Comparison of ENCODE assay signal across 19 cellular contexts in the genomic region with DNA sequence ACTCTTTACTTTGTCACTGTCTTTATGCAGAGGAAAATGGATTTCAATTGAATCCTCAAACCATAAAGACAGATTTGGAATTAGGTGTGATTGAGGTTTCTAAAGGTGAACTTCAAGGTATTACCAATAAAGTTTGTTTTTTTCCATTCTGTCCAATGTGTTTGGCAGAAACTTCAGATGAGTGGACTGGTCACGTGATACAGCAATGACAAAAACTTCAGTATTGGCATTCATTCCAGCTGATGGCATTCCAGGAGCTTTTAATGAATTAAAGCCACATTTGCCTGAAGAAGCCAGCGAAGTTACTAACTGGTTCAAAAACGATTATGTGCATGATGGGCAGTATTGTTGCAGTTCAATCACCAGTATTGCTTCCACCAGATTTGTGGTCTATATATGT. TPM values are rescaled to one million over a fixed set of nuclear protein-coding genes. Genes with fewer than 3 reads are reported as not detected.
A peak's percentile ranks its signal among the peaks of the same experiment; 100 is the strongest.
DNase-seq lines count a peak whose midpoint lies in the region; ATAC-seq and TF ChIP-seq lines count a peak whose summit lies in the region.
"Had no signal": no experiment of that assay in that cellular context is flagged by ENCODE, and none has a peak within 500 bp of the region (broad histone marks: within the 10 kb centered on the region; RNA-seq: fewer than 3 reads in every experiment).

No MANE protein-coding gene starts in this region.

- peak; percentile 2 for TF ChIP-seq CTCF in Calu3 (IDR thresholded peaks at IDR 0.05; ENCODE audit: unreplicated experiment)
- TF ChIP-seq CTCF in liver (IDR thresholded peaks at IDR 0.05; ENCODE audit: low read depth, low read length, missing input control) = no peak

- CTCF ChIA-PET in Calu3 (lab: Charles Lee) = interaction anchor here (1.7 kb wide), 1 partner anchor 76 kb away, joined by 22 read pairs; no protein-coding TSS in a partner anchor

- no peaks in the 10 kb centered on the region for H3K27me3 ChIP-seq in liver (ENCODE audit: control insufficient read depth in 4 of 4, insufficient read depth in 4 of 4, low read length in 3 of 4)

- DNase-seq in Calu3 (no peak), M059J (ENCODE audit: low read depth) (peak; percentile 47), dermis microvascular lymphatic vessel endothelial cell (ENCODE audit: low read depth in 2 of 2) (peak; percentile 3 to 13), glomerular visceral epithelial cell (ENCODE audit: extremely low spot score) (no peak), LoVo (ENCODE audit: low spot score) (no peak)
- no peak for DNase-seq in activated CD4-positive, CD25-positive, alpha-beta regulatory T cell treated with anti-CD3 and anti-CD28 coated beads, Interleukin-2, amount 50 U/mL, for 72 hours
- DNase-seq: DMS79, GOT3, Kasumi-1, NCI-H1417, NCI-H187 treated with DMSO at 0.1 percent for 48 hours, NCI-H526 treated with DMSO at 0.1 percent for 48 hours, RPMI8226, SIG-M5 had no signal

- intact Hi-C loops in Calu3 (cut with micrococcal nuclease; ENCODE audit: unreplicated experiment) = loop anchor here (10.0 kb wide), 1 partner anchor 451 kb away; a partner anchor contains a TSS

- no TSS peak for BruUV-seq in Calu3 (replicated peaks; lab: Mats Ljungman, UMichigan)

- no peaks in the 10 kb centered on the region for H3K9me3 Mint-ChIP-seq in Calu3 (ENCODE audit: low read depth, unreplicated experiment)

- H3K9me3 ChIP-seq in liver (ENCODE audit: control insufficient read depth in 4 of 4, low read length in 3 of 4) = no peaks in the 10 kb centered on the region
- H3K9me3 ChIP-seq: Caco-2 had no signal

- no peaks in the 10 kb centered on the region for H3K36me3 ChIP-seq in liver (ENCODE audit: control insufficient read depth in 4 of 4, insufficient read depth in 3 of 4, low read depth in 1 of 4, low read length in 3 of 4)

- ATAC-seq in GM18502 (IDR thresholded peaks at IDR 0.05; ENCODE audit: poor library complexity, unreplicated experiment) = no peak

- no peak overlapping the region for H3K27ac ChIP-seq in liver (ENCODE audit: low read depth in 1 of 2, low read length in 2 of 2)

- H3K4me3 ChIP-seq in liver (ENCODE audit: low read depth in 1 of 3, low read length in 3 of 3) = no peak overlapping the region

- H3K9ac ChIP-seq in liver (ENCODE audit: low read depth in 1 of 2, low read length in 2 of 2) = no peak overlapping the region

- no peak for TF ChIP-seq RAD21 in liver (IDR thresholded peaks at IDR 0.05)

- H3K27me3 Mint-ChIP-seq in Calu3 (ENCODE audit: unreplicated experiment) = no peaks in the 10 kb centered on the region

- no peak overlapping the region for H3K4me3 Mint-ChIP-seq in Calu3 (ENCODE audit: low read depth, unreplicated experiment)

- no peaks in the 10 kb centered on the region for H3K36me3 Mint-ChIP-seq in Calu3 (ENCODE audit: insufficient read depth, unreplicated experiment)

- peaks cover 4 to 30% (median 19%) of the 10 kb centered on the region in 4 donors for H3K4me1 ChIP-seq in liver (ENCODE audit: control insufficient read depth in 4 of 4, insufficient read depth in 4 of 4, low read length in 3 of 4)

- peaks cover 13% of the 10 kb centered on the region for H3K4me1 Mint-ChIP-seq in Calu3 (ENCODE audit: low read depth, unreplicated experiment)

- H3K27ac Mint-ChIP-seq in Calu3 (ENCODE audit: unreplicated experiment) = no peak overlapping the region

- WGBS in liver = 48% methylated on average over 3 of the region's 3 CpGs

TF ChIP-seq in liver, 16 proteins besides CTCF, POLR2A, EP300 and RAD21:
- TF ChIP-seq HNF4A (conservative IDR thresholded peaks at IDR 0.05) (peak in 1 of 2 donors; percentile 5), YY1 (IDR thresholded peaks at IDR 0.05) (no peak), RXRA (IDR thresholded peaks at IDR 0.05) (peak in 1 of 2 donors; percentile 25), TAF1 (conservative IDR thresholded peaks at IDR 0.05) (no peak)
- TF ChIP-seq, protein P1, sequence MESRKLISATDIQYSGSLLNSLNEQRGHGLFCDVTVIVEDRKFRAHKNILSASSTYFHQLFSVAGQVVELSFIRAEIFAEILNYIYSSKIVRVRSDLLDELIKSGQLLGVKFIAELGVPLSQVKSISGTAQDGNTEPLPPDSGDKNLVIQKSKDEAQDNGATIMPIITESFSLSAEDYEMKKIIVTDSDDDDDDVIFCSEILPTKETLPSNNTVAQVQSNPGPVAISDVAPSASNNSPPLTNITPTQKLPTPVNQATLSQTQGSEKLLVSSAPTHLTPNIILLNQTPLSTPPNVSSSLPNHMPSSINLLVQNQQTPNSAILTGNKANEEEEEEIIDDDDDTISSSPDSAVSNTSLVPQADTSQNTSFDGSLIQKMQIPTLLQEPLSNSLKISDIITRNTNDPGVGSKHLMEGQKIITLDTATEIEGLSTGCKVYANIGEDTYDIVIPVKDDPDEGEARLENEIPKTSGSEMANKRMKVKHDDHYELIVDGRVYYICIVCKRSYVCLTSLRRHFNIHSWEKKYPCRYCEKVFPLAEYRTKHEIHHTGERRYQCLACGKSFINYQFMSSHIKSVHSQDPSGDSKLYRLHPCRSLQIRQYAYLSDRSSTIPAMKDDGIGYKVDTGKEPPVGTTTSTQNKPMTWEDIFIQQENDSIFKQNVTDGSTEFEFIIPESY (IDR thresholded peaks at IDR 0.05) = peak; percentile 12

RNA-seq across cellular contexts. Expression of a gene that starts 4.5 kb away (rescaled TPM):
- total RNA-seq in Calu3 (2022) (0.17 and 0.59 TPM in 2 replicates), dermis microvascular lymphatic vessel endothelial cell (0.77 and 1.9 TPM in 2 replicates), liver (10 to 100 TPM; 83.4 to 83.8 TPM)
- 1.2 and 3.3 TPM in 2 replicates for total RNA-seq in M059J (2014; rRNA removed; shearing (Covaris generic))
- polyA plus RNA-seq in liver = 10 to 100 TPM; 53.2 to 64.2 TPM
- total RNA-seq: A673, Caco-2, OCI-LY7 had no signal

Comparison
In these comparisons a context has a peak if more than half of its experiments do, and no peak if none do; other contexts are left out.
1. DNase-seq: peak in M059J (single experiment) and dermis microvascular lymphatic vessel endothelial cell (2 of 2); none in Calu3 (single experiment), glomerular visceral epithelial cell (single experiment), activated CD4-positive, CD25-positive, alpha-beta regulatory T cell treated with anti-CD3 and anti-CD28 coated beads, Interleukin-2, amount 50 U/mL, for 72 hours (single experiment) and LoVo (single experiment).
2. RNA of a gene that starts 4.5 kb away (total RNA-seq): 83.4 to 83.8 TPM in liver; 1.2 to 3.3 TPM in M059J, 0.77 to 1.9 TPM in dermis microvascular lymphatic vessel endothelial cell and 0.17 to 0.59 TPM in Calu3; every median in the first group is over 10 times any median in the second.